ENCODE assay signal across 1 cellular context in the genomic region with DNA sequence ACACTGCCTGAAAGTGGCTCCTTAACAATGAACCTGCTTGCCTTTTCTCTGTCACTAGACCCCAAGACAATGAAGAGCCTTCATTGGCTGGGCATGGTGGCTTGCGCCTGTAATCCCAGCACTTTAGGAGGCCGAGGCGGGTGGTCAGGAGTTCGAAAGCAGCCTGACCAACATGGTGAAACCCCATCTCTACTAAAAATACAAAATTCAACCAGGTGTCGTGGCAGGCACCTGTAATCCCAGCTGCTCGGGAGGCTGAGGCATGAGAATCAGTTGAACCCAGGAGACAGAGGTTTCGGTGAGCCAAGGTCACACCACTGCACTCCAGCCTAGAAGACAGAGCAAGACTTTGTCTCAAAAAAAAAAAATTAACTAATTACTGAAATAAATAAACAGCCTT.
TF ChIP-seq lines count a peak whose summit lies in the region.

No MANE protein-coding gene starts in this region.

TF ChIP-seq in IMR-90, 13 proteins besides CTCF, POLR2A, EP300 and RAD21:
- TF ChIP-seq RCOR1 (IDR thresholded peaks at IDR 0.05; ENCODE audit: insufficient replicate concordance, low read length) (no peak), MXI1 (IDR thresholded peaks at IDR 0.05; ENCODE audit: borderline replicate concordance, low read depth, low read length) (no peak), NFE2L2 (IDR thresholded peaks at IDR 0.05; ENCODE audit: low read depth, low read length) (no peak), BHLHE40 (IDR thresholded peaks at IDR 0.05; ENCODE audit: low read depth, low read length) (no peak), MAFK (IDR thresholded peaks at IDR 0.05; ENCODE audit: low read depth, low read length) (no peak), CHD1 (IDR thresholded peaks at IDR 0.05; ENCODE audit: low read depth, low read length) (no peak), USF2 (IDR thresholded peaks at IDR 0.05; ENCODE audit: low read depth, low read length) (no peak), SMC3 (IDR thresholded peaks at IDR 0.05; ENCODE audit: low read depth, low read length) (no peak), CEBPB (IDR thresholded peaks at IDR 0.05; ENCODE audit: low read depth, low read length) (no peak), MAZ (IDR thresholded peaks at IDR 0.05; ENCODE audit: borderline replicate concordance, low read depth, low read length) (no peak), RFX5 (IDR thresholded peaks at IDR 0.05; ENCODE audit: low read depth, low read length) (no peak), ELK1 (IDR thresholded peaks at IDR 0.05; ENCODE audit: borderline replicate concordance, low read depth, low read length) (no peak), FOS (IDR thresholded peaks at IDR 0.05; ENCODE audit: low read depth, low read length) (no peak)
